Comparison of ENCODE assay signal across 8 cellular contexts in the genomic region with DNA sequence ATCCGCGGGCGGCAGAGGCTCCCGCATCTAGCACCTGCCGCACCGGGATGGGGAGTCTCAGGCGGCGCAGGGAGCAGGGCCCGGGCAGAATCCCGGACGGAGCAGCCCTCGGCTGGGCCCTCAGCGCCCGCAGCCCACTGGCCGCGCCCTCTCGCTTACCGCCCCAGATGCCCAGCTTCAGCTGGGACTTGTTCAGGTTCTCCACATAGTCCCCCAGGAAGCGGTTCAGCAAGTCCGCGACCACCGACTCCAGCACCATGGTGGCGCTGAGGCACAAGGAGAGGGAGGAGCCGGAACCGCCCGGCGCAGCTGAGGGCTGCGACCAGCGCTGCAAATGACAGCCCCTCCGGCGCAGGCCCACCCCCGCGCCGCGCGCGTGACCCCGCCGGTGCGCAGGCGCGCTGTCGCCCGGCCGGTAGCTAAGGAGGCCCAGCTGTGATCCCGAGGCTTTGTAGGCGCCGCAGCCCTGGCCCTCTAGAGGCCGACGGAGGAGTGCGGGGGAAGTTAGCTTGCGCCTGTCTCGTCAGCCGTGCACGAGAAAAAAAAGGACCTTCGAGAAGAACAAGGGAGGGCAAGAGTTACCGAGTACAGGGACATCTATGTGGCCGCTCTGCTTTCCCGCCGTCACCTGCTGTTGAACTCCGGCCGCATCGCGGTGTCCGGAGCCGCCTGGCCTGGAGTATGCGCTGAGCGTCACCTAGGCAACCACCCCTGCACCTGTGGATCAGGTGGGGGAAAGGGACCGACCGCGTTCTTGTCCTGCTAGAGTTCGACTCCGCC. TPM values are rescaled to one million over a fixed set of nuclear protein-coding genes. Genes with fewer than 3 reads are reported as not detected.
DNase-seq lines count a peak whose midpoint lies in the region; ATAC-seq lines count a peak whose summit lies in the region.

A gene with protein sequence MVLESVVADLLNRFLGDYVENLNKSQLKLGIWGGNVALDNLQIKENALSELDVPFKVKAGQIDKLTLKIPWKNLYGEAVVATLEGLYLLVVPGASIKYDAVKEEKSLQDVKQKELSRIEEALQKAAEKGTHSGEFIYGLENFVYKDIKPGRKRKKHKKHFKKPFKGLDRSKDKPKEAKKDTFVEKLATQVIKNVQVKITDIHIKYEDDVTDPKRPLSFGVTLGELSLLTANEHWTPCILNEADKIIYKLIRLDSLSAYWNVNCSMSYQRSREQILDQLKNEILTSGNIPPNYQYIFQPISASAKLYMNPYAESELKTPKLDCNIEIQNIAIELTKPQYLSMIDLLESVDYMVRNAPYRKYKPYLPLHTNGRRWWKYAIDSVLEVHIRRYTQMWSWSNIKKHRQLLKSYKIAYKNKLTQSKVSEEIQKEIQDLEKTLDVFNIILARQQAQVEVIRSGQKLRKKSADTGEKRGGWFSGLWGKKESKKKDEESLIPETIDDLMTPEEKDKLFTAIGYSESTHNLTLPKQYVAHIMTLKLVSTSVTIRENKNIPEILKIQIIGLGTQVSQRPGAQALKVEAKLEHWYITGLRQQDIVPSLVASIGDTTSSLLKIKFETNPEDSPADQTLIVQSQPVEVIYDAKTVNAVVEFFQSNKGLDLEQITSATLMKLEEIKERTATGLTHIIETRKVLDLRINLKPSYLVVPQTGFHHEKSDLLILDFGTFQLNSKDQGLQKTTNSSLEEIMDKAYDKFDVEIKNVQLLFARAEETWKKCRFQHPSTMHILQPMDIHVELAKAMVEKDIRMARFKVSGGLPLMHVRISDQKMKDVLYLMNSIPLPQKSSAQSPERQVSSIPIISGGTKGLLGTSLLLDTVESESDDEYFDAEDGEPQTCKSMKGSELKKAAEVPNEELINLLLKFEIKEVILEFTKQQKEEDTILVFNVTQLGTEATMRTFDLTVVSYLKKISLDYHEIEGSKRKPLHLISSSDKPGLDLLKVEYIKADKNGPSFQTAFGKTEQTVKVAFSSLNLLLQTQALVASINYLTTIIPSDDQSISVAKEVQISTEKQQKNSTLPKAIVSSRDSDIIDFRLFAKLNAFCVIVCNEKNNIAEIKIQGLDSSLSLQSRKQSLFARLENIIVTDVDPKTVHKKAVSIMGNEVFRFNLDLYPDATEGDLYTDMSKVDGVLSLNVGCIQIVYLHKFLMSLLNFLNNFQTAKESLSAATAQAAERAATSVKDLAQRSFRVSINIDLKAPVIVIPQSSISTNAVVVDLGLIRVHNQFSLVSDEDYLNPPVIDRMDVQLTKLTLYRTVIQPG (N-terminal part only) (minus strand): TSS at position 332 of the 780 bp plus-strand sequence. CDS start 73 bp downstream, at position 259.

- peak within 1 kb of the TSS; percentile 85 for H3K9ac ChIP-seq in endocrine pancreas (ENCODE audit: control insufficient read depth, insufficient read depth, low read length)

- H3K4me3 Mint-ChIP-seq in activated CD8-positive, alpha-beta memory T cell treated with anti-CD3 and anti-CD28 coated beads, Interleukin-2, amount 10 ng/mL, durations not matched to agents 7 days and 5 days: peak within 1 kb of the TSS; percentile 97

- H3K36me3 ChIP-seq in endocrine pancreas (ENCODE audit: control insufficient read depth, insufficient read depth, low read length): no peaks in the 10 kb centered on the region
- H3K36me3 ChIP-seq in mesodermal cell (ENCODE audit: control insufficient read depth, insufficient read depth, low read length): no peaks in the 10 kb centered on the region

- peak; percentile 97 for DNase-seq in Caki2 (ENCODE audit: low read depth)
- peak; percentile 95 for DNase-seq in HT1080 (ENCODE audit: low read depth)
- DNase-seq in NOMO-1 treated with dmso at 0.1 percent for 144 hours (lab: John Stamatoyannopoulos, UW; ENCODE audit: unreplicated experiment): peak; percentile 93
- DNase-seq in activated CD8-positive, alpha-beta memory T cell treated with anti-CD3 and anti-CD28 coated beads, Interleukin-2, amount 10 ng/mL, durations not matched to agents 7 days and 5 days: peak; percentile 95
- DNase-seq in stimulated activated CD8-positive, alpha-beta memory T cell treated with anti-CD3 and anti-CD28 coated beads, Interleukin-15, amount 100 ng/mL, for 4 hours (ENCODE audit: low read depth in 2 of 2): peak; percentile 82 to 90

- peaks cover 8% of the 10 kb centered on the region for H3K27me3 Mint-ChIP-seq in activated CD8-positive, alpha-beta memory T cell treated with anti-CD3 and anti-CD28 coated beads, Interleukin-2, amount 10 ng/mL, durations not matched to agents 7 days and 5 days

- no peaks in the 10 kb centered on the region for H3K27me3 ChIP-seq in endocrine pancreas (ENCODE audit: control insufficient read depth, insufficient read depth, low read length)

- in situ Hi-C loops in Caki2 (cut with HindIII; ENCODE audit: low pct_unique_long_range_greater_than_20kb, low sequenced_read_pairs): no loop called here

- peak within 1 kb of the TSS; percentile 30 for H3K27ac ChIP-seq in mesodermal cell (ENCODE audit: low read depth, low read length, severe bottlenecking)

- H3K4me1 Mint-ChIP-seq in activated CD8-positive, alpha-beta memory T cell treated with anti-CD3 and anti-CD28 coated beads, Interleukin-2, amount 10 ng/mL, durations not matched to agents 7 days and 5 days: peaks cover 32% of the 10 kb centered on the region

- H3K9me3 Mint-ChIP-seq in activated CD8-positive, alpha-beta memory T cell treated with anti-CD3 and anti-CD28 coated beads, Interleukin-2, amount 10 ng/mL, durations not matched to agents 7 days and 5 days (ENCODE audit: low read depth): no peaks in the 10 kb centered on the region

- H3K4me1 ChIP-seq in endocrine pancreas (ENCODE audit: control insufficient read depth, insufficient read depth, low read length) (peaks cover 15% of the 10 kb centered on the region), mesodermal cell (ENCODE audit: control insufficient read depth, insufficient read depth, low read length, poor library complexity, severe bottlenecking) (no peaks in the 10 kb centered on the region)

- H3K4me3 ChIP-seq in endocrine pancreas (ENCODE audit: control insufficient read depth, insufficient read depth, low read length) (peak within 1 kb of the TSS; percentile 98), mesodermal cell (ENCODE audit: extremely low read depth, insufficient read depth, low read length, poor library complexity, severe bottlenecking) (peak within 1 kb of the TSS; percentile 79)

- 0 to 1% methylated on average over 57 to 66 of the region's 73 CpGs for WGBS in mesodermal cell (ENCODE audit: insufficient coverage in 2 of 2), 2 experiments

- H3K9me3 ChIP-seq in endocrine pancreas (ENCODE audit: control insufficient read depth, low read length): no peaks in the 10 kb centered on the region
- H3K9me3 ChIP-seq in mesodermal cell (ENCODE audit: control insufficient read depth, low read length): no peaks in the 10 kb centered on the region

- peak within 1 kb of the TSS; percentile 94 for H3K27ac Mint-ChIP-seq in activated CD8-positive, alpha-beta memory T cell treated with anti-CD3 and anti-CD28 coated beads, Interleukin-2, amount 10 ng/mL, durations not matched to agents 7 days and 5 days

- ATAC-seq in GM21360 (IDR thresholded peaks at IDR 0.05; ENCODE audit: unreplicated experiment): peak; percentile 83
- peak; percentile 96 for ATAC-seq in activated CD8-positive, alpha-beta memory T cell treated with anti-CD3 and anti-CD28 coated beads, Interleukin-2, amount 10 ng/mL, durations not matched to agents 7 days and 5 days

- H3K36me3 Mint-ChIP-seq in activated CD8-positive, alpha-beta memory T cell treated with anti-CD3 and anti-CD28 coated beads, Interleukin-2, amount 10 ng/mL, durations not matched to agents 7 days and 5 days: peaks cover 10% of the 10 kb centered on the region

- CTCF ChIA-PET in activated CD8-positive, alpha-beta memory T cell treated with anti-CD3 and anti-CD28 coated beads, Interleukin-2, amount 10 ng/mL, durations not matched to agents 7 days and 5 days (lab: Charles Lee): interaction anchor here (0.9 to 4.6 kb wide), 20 partner anchors 10 to 226 kb away, joined by 3 to 34 read pairs (median 4); a partner anchor contains a TSS

RNA-seq across cellular contexts. Expression of the gene that starts here (rescaled TPM):
- total RNA-seq in Caki2 (2014; rRNA removed; shearing (Covaris generic); ENCODE audit: low replicate concordance): 7.2 and 74.6 TPM in 2 replicates
- 11.2 and 11.4 TPM in 2 replicates for total RNA-seq in HT1080 (2014; rRNA removed; shearing (Covaris generic))
- polyA plus RNA-seq in HT1080 (2015; cell fraction: cytosol; rRNA removed): 7.1 and 11.5 TPM in 2 replicates
- 97.9 and 104 TPM in 2 replicates for polyA plus RNA-seq in HT1080 (2015; cell fraction: nucleus; rRNA removed)
- total RNA-seq in activated CD8-positive, alpha-beta memory T cell treated with anti-CD3 and anti-CD28 coated beads, Interleukin-2, amount 10 ng/mL, durations not matched to agents 7 days and 5 days: 10 to 100 TPM; 68.9 to 88.8 TPM
- 9.7 TPM for polyA plus RNA-seq in mesodermal cell (2013, experiment 1 of 2)
- polyA plus RNA-seq in mesodermal cell (2013, experiment 2 of 2): 10.1 TPM

Comparison
In these comparisons a context has a peak if more than half of its experiments do, and no peak if none do; other contexts are left out.
1. Peak in every context shown above with its lines: DNase-seq, ATAC-seq, H3K4me3 ChIP-seq and H3K27ac ChIP-seq.